ENCODE assay signal across 14 cellular contexts in genomic region chr3:13598926-13599886, GRCh38. TPM values are rescaled to one million over a fixed set of nuclear protein-coding genes. Genes with fewer than 3 reads are reported as not detected.
A peak's percentile ranks its signal among the peaks of the same experiment; 100 is the strongest.
DNase-seq lines count a peak whose midpoint lies in the region; ATAC-seq, FAIRE-seq and TF ChIP-seq lines count a peak whose summit lies in the region.
"Had no signal": no experiment of that assay in that cellular context is flagged by ENCODE, and none has a peak within 500 bp of the region (broad histone marks: within the 10 kb centered on the region; RNA-seq: fewer than 3 reads in every experiment).

No MANE protein-coding gene starts in this region.

- H3K4me3 ChIP-seq in left ventricle myocardium inferior, result no peak overlapping the region
- no peak overlapping the region for H3K4me3 ChIP-seq in subcutaneous abdominal adipose tissue (ENCODE audit: low read depth in 1 of 5, low read length in 5 of 5)
- H3K4me3 ChIP-seq: hepatocyte, SK-N-MC had no signal

- H3K27ac Mint-ChIP-seq in WTC11, result no peak overlapping the region

- CTCF ChIA-PET in WTC11 (lab: Charles Lee), result interaction anchor here (0.7 to 1.3 kb wide), 2 partner anchors 49 to 410 kb away, joined by 3 to 4 read pairs; no protein-coding TSS in a partner anchor

- H3K4me1 Mint-ChIP-seq in WTC11, result peaks cover 29% of the 10 kb centered on the region

- H3K36me3 ChIP-seq in left ventricle myocardium inferior, result no peaks in the 10 kb centered on the region
- H3K36me3 ChIP-seq in subcutaneous abdominal adipose tissue (ENCODE audit: control insufficient read depth in 5 of 5, insufficient read depth in 5 of 5, low read length in 5 of 5), result peaks cover 0 to 3% (median 0%) of the 10 kb centered on the region in 5 donors

- peak; percentile 30 for FAIRE-seq in H54 (lab: Jason Lieb, UNC)
- FAIRE-seq: small intestine had no signal

- no peaks in the 10 kb centered on the region for H3K9me3 Mint-ChIP-seq in WTC11

- no peak overlapping the region for H3K4me3 Mint-ChIP-seq in WTC11

- peak; percentile 89 for DNase-seq in H54 (ENCODE audit: insufficient read length, low spot score)
- no peak for DNase-seq in WTC11 (ENCODE audit: low spot score)
- DNase-seq in left ventricle myocardium inferior, result no peak
- DNase-seq: activated naive CD4-positive, alpha-beta T cell; cortex of kidney; MM.1S; NCI-H510A treated with DMSO at 0.1 percent for 48 hours; small intestine had no signal

- H3K27me3 Mint-ChIP-seq in WTC11 (ENCODE audit: low read depth), result 0 out of 2 replicates have a peak, but pooled peaks cover 3% of the 10 kb centered on the region

- H3K27me3 ChIP-seq in left ventricle myocardium inferior (ENCODE audit: low read depth), result peaks cover 50% of the 10 kb centered on the region
- H3K27me3 ChIP-seq in subcutaneous abdominal adipose tissue (ENCODE audit: control insufficient read depth in 5 of 5, insufficient read depth in 4 of 5, low read length in 5 of 5), result peaks cover 0 to 3% (median 0%) of the 10 kb centered on the region in 5 donors
- H3K27me3 ChIP-seq: hepatocyte had no signal

- no peak overlapping the region for H3K9ac ChIP-seq in subcutaneous abdominal adipose tissue (ENCODE audit: low read length in 5 of 5)

- no peaks in the 10 kb centered on the region for H3K9me3 ChIP-seq in left ventricle myocardium inferior (replicated peaks)
- no peaks in the 10 kb centered on the region for H3K9me3 ChIP-seq in subcutaneous abdominal adipose tissue (ENCODE audit: control insufficient read depth in 5 of 5, low read length in 5 of 5)

- intact Hi-C loops in left ventricle myocardium inferior (cut with micrococcal nuclease), result no loop called here

- H3K4me1 ChIP-seq in left ventricle myocardium inferior (peaks cover 19% of the 10 kb centered on the region), subcutaneous abdominal adipose tissue (ENCODE audit: control insufficient read depth in 5 of 5, insufficient read depth in 5 of 5, low read length in 5 of 5) (peaks cover 6 to 50% (median 32%) of the 10 kb centered on the region in 5 donors)

- peak; percentile 69 for ATAC-seq in WTC11
- no peak for ATAC-seq in GM19467 (IDR thresholded peaks at IDR 0.05; ENCODE audit: unreplicated experiment)
- no peak for ATAC-seq in GM18861 (IDR thresholded peaks at IDR 0.05; ENCODE audit: unreplicated experiment)
- no peak for ATAC-seq in HG02759 (IDR thresholded peaks at IDR 0.05; ENCODE audit: unreplicated experiment)

- POLR2A ChIA-PET in WTC11 (lab: Charles Lee), result interaction anchor here (0.9 kb wide), 1 partner anchor 36 kb away, joined by 3 read pairs; no protein-coding TSS in a partner anchor

- H3K27ac ChIP-seq in left ventricle myocardium inferior (replicated peaks) (peak overlapping the region; percentile 19), subcutaneous abdominal adipose tissue (ENCODE audit: low read depth, low read length) (peak overlapping the region; percentile 67)
- H3K27ac ChIP-seq: hepatocyte, SK-N-MC had no signal

- TF ChIP-seq CTCF in WTC11 (IDR thresholded peaks at IDR 0.05), result no peak
- TF ChIP-seq CTCF in left ventricle myocardium inferior (IDR thresholded peaks at IDR 0.05; ENCODE audit: borderline replicate concordance), result no peak

- no peaks in the 10 kb centered on the region for H3K36me3 Mint-ChIP-seq in WTC11

- no peak for TF ChIP-seq POLR2A in H54 (IDR thresholded peaks at IDR 0.05; ENCODE audit: low read depth, low read length)

TF ChIP-seq in WTC11, 78 proteins besides CTCF, POLR2A, EP300 and RAD21:
- TF ChIP-seq FOXJ3 (CRISPR knock-in tag; IDR thresholded peaks at IDR 0.05; ENCODE audit: borderline replicate concordance) (no peak), ZNF671 (CRISPR knock-in tag; IDR thresholded peaks at IDR 0.05) (no peak), USF2 (CRISPR knock-in tag; IDR thresholded peaks at IDR 0.05) (no peak), ZNF396 (CRISPR knock-in tag; IDR thresholded peaks at IDR 0.05; ENCODE audit: borderline replicate concordance) (no peak), MYBL2 (CRISPR knock-in tag; IDR thresholded peaks at IDR 0.05) (no peak), IRF1 (CRISPR knock-in tag; IDR thresholded peaks at IDR 0.05) (no peak), IRF2 (CRISPR knock-in tag; IDR thresholded peaks at IDR 0.05; ENCODE audit: borderline replicate concordance, low read depth) (no peak), TP53 (CRISPR knock-in tag; IDR thresholded peaks at IDR 0.05) (no peak), ZNF416 (CRISPR knock-in tag; IDR thresholded peaks at IDR 0.05) (no peak), ELF4 (CRISPR knock-in tag; IDR thresholded peaks at IDR 0.05; ENCODE audit: low read depth) (no peak), GTF2I (CRISPR knock-in tag; conservative IDR thresholded peaks at IDR 0.05) (no peak), PRRX2 (CRISPR knock-in tag; IDR thresholded peaks at IDR 0.05) (no peak), TEAD1 (CRISPR knock-in tag; IDR thresholded peaks at IDR 0.05) (no peak)
- TF ChIP-seq, protein P1, sequence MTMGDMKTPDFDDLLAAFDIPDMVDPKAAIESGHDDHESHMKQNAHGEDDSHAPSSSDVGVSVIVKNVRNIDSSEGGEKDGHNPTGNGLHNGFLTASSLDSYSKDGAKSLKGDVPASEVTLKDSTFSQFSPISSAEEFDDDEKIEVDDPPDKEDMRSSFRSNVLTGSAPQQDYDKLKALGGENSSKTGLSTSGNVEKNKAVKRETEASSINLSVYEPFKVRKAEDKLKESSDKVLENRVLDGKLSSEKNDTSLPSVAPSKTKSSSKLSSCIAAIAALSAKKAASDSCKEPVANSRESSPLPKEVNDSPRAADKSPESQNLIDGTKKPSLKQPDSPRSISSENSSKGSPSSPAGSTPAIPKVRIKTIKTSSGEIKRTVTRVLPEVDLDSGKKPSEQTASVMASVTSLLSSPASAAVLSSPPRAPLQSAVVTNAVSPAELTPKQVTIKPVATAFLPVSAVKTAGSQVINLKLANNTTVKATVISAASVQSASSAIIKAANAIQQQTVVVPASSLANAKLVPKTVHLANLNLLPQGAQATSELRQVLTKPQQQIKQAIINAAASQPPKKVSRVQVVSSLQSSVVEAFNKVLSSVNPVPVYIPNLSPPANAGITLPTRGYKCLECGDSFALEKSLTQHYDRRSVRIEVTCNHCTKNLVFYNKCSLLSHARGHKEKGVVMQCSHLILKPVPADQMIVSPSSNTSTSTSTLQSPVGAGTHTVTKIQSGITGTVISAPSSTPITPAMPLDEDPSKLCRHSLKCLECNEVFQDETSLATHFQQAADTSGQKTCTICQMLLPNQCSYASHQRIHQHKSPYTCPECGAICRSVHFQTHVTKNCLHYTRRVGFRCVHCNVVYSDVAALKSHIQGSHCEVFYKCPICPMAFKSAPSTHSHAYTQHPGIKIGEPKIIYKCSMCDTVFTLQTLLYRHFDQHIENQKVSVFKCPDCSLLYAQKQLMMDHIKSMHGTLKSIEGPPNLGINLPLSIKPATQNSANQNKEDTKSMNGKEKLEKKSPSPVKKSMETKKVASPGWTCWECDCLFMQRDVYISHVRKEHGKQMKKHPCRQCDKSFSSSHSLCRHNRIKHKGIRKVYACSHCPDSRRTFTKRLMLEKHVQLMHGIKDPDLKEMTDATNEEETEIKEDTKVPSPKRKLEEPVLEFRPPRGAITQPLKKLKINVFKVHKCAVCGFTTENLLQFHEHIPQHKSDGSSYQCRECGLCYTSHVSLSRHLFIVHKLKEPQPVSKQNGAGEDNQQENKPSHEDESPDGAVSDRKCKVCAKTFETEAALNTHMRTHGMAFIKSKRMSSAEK (CRISPR knock-in tag; IDR thresholded peaks at IDR 0.05; ENCODE audit: borderline replicate concordance), result no peak
- TF ChIP-seq, protein P2, sequence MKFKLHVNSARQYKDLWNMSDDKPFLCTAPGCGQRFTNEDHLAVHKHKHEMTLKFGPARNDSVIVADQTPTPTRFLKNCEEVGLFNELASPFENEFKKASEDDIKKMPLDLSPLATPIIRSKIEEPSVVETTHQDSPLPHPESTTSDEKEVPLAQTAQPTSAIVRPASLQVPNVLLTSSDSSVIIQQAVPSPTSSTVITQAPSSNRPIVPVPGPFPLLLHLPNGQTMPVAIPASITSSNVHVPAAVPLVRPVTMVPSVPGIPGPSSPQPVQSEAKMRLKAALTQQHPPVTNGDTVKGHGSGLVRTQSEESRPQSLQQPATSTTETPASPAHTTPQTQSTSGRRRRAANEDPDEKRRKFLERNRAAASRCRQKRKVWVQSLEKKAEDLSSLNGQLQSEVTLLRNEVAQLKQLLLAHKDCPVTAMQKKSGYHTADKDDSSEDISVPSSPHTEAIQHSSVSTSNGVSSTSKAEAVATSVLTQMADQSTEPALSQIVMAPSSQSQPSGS (CRISPR knock-in tag; IDR thresholded peaks at IDR 0.05; ENCODE audit: borderline replicate concordance, low read depth), result no peak

RNA-seq across cellular contexts. Expression of gene FBLN2, which starts 50.3 kb away (rescaled TPM):
- total RNA-seq in WTC11 (2021) (20.7 to 35.2 TPM (median 31.3 TPM) in 3 replicates), left ventricle myocardium inferior (56.7 TPM)
